20 cellular contexts compared by ENCODE assay signal in the genomic region with DNA sequence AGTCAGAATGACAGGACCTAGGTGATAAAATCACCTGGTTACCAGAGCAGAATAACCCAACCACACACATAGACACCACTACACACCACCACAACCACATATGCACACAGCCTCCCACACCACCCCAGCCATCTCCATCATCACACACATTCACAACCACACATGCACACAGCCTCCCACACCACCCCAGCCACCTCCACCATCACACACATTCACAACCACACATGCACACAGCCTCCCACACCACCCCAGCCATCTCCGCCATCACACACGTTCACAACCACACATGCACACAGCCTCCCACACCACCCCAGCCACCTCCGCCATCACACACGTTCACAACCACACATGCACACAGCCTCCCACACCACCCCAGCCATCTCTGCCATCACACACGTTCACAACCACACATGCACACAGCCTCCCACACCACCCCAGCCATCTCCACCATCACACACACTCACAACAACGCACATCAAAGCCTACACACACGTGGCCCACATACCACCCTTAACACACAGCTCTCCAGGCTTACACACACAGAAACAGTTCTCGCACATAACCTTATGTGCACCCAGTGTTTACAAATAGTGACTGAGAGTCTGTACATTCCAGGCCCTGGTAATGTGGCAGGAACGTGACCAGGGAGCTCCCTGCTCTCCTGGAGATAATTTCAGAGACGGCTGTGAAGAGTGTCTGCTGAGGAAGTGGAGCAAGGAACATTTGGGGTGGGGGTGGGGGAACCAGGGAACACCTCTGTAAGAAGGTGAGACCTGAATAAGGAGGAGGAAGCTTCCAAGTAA. TPM values are rescaled to one million over a fixed set of nuclear protein-coding genes. Genes with fewer than 3 reads are reported as not detected.
"Had no signal": no experiment of that assay in that cellular context is flagged by ENCODE, and none has a peak within 500 bp of the region (broad histone marks: within the 10 kb centered on the region; RNA-seq: fewer than 3 reads in every experiment).

No MANE protein-coding gene starts in this region.

- H3K27me3 ChIP-seq: vagina had no signal

- H3K9me3 ChIP-seq: ascending aorta, esophagus muscularis mucosa, gastroesophageal sphincter, thyroid gland, vagina had no signal

- H3K27ac ChIP-seq: ascending aorta, coronary artery, esophagus muscularis mucosa, gastroesophageal sphincter, thyroid gland, vagina had no signal

- ATAC-seq: activated CD8-positive, alpha-beta T cell treated with anti-CD3 and anti-CD28 coated beads for 36 hours; activated T-cell treated with anti-CD3 and anti-CD28 coated beads, Interleukin-2, amount 50 U/mL, for 4 hours; gastroesophageal sphincter; T-cell had no signal

- H3K4me3 ChIP-seq: ascending aorta, coronary artery, esophagus muscularis mucosa, gastroesophageal sphincter, thyroid gland, vagina had no signal

- H3K36me3 ChIP-seq: ascending aorta, esophagus muscularis mucosa, gastroesophageal sphincter, thyroid gland, vagina had no signal

- DNase-seq: activated B cell treated with CpG ODN at 0.5 μM for 24 hours; activated CD4-positive, alpha-beta T cell treated with anti-CD3 and anti-CD28 coated beads for 4 hours; activated CD8-positive, alpha-beta T cell treated with anti-CD3 and anti-CD28 coated beads for 36 hours; activated naive CD4-positive, alpha-beta T cell treated with anti-CD3 and anti-CD28 coated beads, Interleukin-2, amount 50 U/mL, for 16 hours; activated T-cell treated with anti-CD3 and anti-CD28 coated beads, Interleukin-2, amount 50 U/mL, for 4 hours; nucleus accumbens; retina; stimulated activated CD4-positive, alpha-beta T cell treated with anti-CD3 and anti-CD28 coated beads, Interleukin-12 subunit alpha, Interleukin-12 subunit beta, amount 100 ng/mL, for 4 hours; stimulated activated CD4-positive, alpha-beta T cell treated with anti-CD3 and anti-CD28 coated beads, Interleukin-1b, Interleukin-23, amount 100 ng/mL, for 48 hours; stimulated activated CD8-positive, alpha-beta memory T cell treated with anti-CD3 and anti-CD28 coated beads, Interleukin-4, amount 100 ng/mL, for 48 hours; stimulated activated naive CD4-positive, alpha-beta T cell; T-cell; T-helper 9 cell; thyroid gland had no signal

RNA-seq across cellular contexts. Expression of gene GJB3, which starts 3.3 kb away (rescaled TPM):
- total RNA-seq: activated B cell treated with CpG ODN at 0.5 μM for 24 hours; activated CD8-positive, alpha-beta T cell treated with anti-CD3 and anti-CD28 coated beads for 36 hours; activated T-cell treated with anti-CD3 and anti-CD28 coated beads, Interleukin-2, amount 50 U/mL, for 4 hours; ascending aorta; esophagus muscularis mucosa; T-cell had no signal

RNA-seq across cellular contexts. Expression of gene GJA4, which starts 15.1 kb away (rescaled TPM):
- total RNA-seq: activated B cell treated with CpG ODN at 0.5 μM for 24 hours; activated CD8-positive, alpha-beta T cell treated with anti-CD3 and anti-CD28 coated beads for 36 hours; T-cell had no signal

RNA-seq across cellular contexts. Expression of gene GJB4, which starts 18.2 kb away (rescaled TPM):
- total RNA-seq: activated B cell treated with CpG ODN at 0.5 μM for 24 hours; activated CD8-positive, alpha-beta T cell treated with anti-CD3 and anti-CD28 coated beads for 36 hours; activated T-cell treated with anti-CD3 and anti-CD28 coated beads, Interleukin-2, amount 50 U/mL, for 4 hours; ascending aorta; esophagus muscularis mucosa; liver; T-cell; thyroid gland had no signal
- polyA plus RNA-seq: liver had no signal

RNA-seq across cellular contexts. Expression of gene GJB5, which starts 22.9 kb away (rescaled TPM):
- total RNA-seq: activated B cell treated with CpG ODN at 0.5 μM for 24 hours; activated CD8-positive, alpha-beta T cell treated with anti-CD3 and anti-CD28 coated beads for 36 hours; activated T-cell treated with anti-CD3 and anti-CD28 coated beads, Interleukin-2, amount 50 U/mL, for 4 hours; ascending aorta; esophagus muscularis mucosa; liver; T-cell; thyroid gland had no signal
- polyA plus RNA-seq: liver had no signal
